Comparison of ENCODE assay signal across 30 cellular contexts in the genomic region with DNA sequence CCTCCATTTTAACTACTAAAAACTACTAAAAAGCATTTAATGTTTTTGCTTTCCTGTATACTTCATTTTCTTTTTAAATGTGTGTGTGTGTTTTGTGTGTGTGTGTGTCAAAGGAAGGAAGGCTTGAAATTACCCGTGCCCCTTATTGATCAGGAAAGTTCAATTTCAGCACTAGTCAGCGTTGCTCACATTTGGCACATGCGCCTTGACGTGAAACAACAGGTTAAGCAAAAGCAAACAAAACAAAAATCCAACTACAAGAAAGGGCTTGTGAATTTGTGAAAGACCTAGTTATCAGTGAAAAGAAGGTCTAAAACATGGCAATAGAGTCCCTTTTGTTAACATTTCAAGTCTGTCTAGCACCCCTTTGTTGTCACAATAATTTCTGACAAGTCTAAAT.
"Had no signal": no experiment of that assay in that cellular context is flagged by ENCODE, and none has a peak within 500 bp of the region (broad histone marks: within the 10 kb centered on the region; RNA-seq: fewer than 3 reads in every experiment).

No MANE protein-coding gene starts in this region.

- H3K4me1 ChIP-seq: Peyer's patch, SJSA1 had no signal

- H3K27ac Mint-ChIP-seq: activated CD4-positive, alpha-beta T cell treated with anti-CD3 and anti-CD28 coated beads for 36 hours; activated CD4-positive, alpha-beta T cell treated with anti-CD3 and anti-CD28 coated beads, Interleukin-2, amount 10 ng/mL, durations not matched to agents 7 days and 5 days; activated CD8-positive, alpha-beta T cell treated with anti-CD3 and anti-CD28 coated beads, Interleukin-2, amount 10 ng/mL, durations not matched to agents 7 days and 5 days; activated naive CD8-positive, alpha-beta T cell treated with anti-CD3 and anti-CD28 coated beads for 36 hours; activated T-cell treated with anti-CD3 and anti-CD28 coated beads, Interleukin-2, amount 50 U/mL, for 24 hours; activated T-helper 1 cell treated with anti-CD3 and anti-CD28 coated beads, Interleukin-12 subunit alpha, Interleukin-12 subunit beta, Interleukin-2, Interleukin-4 antibody, amounts not matched to agents 30 ng/mL and 10 ng/mL and 1 ng/mL, durations not matched to agents 14 hours and 24 hours and 36 hours; T-helper 1 cell treated with Interleukin-12 subunit alpha and Interleukin-12 subunit beta and Interleukin-4 antibody, amounts not matched to agents 30 μg/mL and 1 μg/mL, for 36 hours; T-helper 2 cell treated with Interferon-gamma antibody and Interleukin-4, amounts not matched to agents 5 μg/mL and 100 μg/mL, for 36 hours; WTC11 had no signal

- H3K27me3 Mint-ChIP-seq: activated CD4-positive, alpha-beta T cell treated with anti-CD3 and anti-CD28 coated beads for 36 hours; activated CD4-positive, alpha-beta T cell treated with anti-CD3 and anti-CD28 coated beads, Interleukin-2, amount 10 ng/mL, durations not matched to agents 7 days and 5 days; activated naive CD8-positive, alpha-beta T cell treated with anti-CD3 and anti-CD28 coated beads for 36 hours; activated T-cell treated with anti-CD3 and anti-CD28 coated beads, Interleukin-2, amount 50 U/mL, for 24 hours had no signal

- FAIRE-seq: K562 had no signal

- H3K9ac ChIP-seq: SK-N-SH had no signal

- H3K36me3 ChIP-seq: Peyer's patch, SJSA1 had no signal

- H3K36me3 Mint-ChIP-seq: activated naive CD8-positive, alpha-beta T cell treated with anti-CD3 and anti-CD28 coated beads for 36 hours; WTC11 had no signal

- DNase-seq: activated CD4-positive, alpha-beta T cell treated with anti-CD3 and anti-CD28 coated beads for 36 hours; activated CD4-positive, alpha-beta T cell treated with anti-CD3 and anti-CD28 coated beads, Interleukin-2, amount 10 ng/mL, durations not matched to agents 7 days and 5 days; activated CD4-positive, alpha-beta T cell treated with anti-CD3 and anti-CD28 coated beads, Interleukin-2, amount 50 U/mL, for 48 hours; activated CD8-positive, alpha-beta T cell treated with anti-CD3 and anti-CD28 coated beads, Interleukin-2, amount 10 ng/mL, durations not matched to agents 7 days and 5 days; activated effector memory CD4-positive, alpha-beta T cell treated with Interleukin-2 at 50 U/mL for 16 hours; activated naive CD4-positive, alpha-beta T cell treated with anti-CD3 and anti-CD28 coated beads, Interleukin-2, amount 50 U/mL, for 16 hours; activated naive CD8-positive, alpha-beta T cell treated with anti-CD3 and anti-CD28 coated beads for 36 hours; activated T-cell treated with anti-CD3 and anti-CD28 coated beads, Interleukin-2, amount 50 U/mL, for 24 hours; amniotic stem cell; aorta; NCI-H1105; NCI-H1417 treated with DMSO at 0.1 percent for 48 hours; NCI-H187 treated with DMSO at 0.1 percent for 48 hours; NCI-H2171 treated with DMSO at 0.1 percent for 48 hours; NCI-H2227 treated with DMSO at 0.1 percent for 48 hours; NCI-H446; NCI-H510A treated with DMSO at 0.1 percent for 48 hours; NCI-H526 treated with DMSO at 0.1 percent for 48 hours; NCI-H774; Peyer's patch; RPMI8226; SHP77 treated with DMSO at 0.1 percent for 48 hours; SK-N-SH had no signal

- ATAC-seq: activated CD4-positive, alpha-beta T cell treated with anti-CD3 and anti-CD28 coated beads for 36 hours; activated CD4-positive, CD25-positive, alpha-beta regulatory T cell treated with anti-CD3 and anti-CD28 coated beads, Interleukin-2, amount 50 U/mL, for 24 hours; activated CD8-positive, alpha-beta T cell treated with anti-CD3 and anti-CD28 coated beads, Interleukin-2, amount 10 ng/mL, durations not matched to agents 7 days and 5 days; K562; WTC11 had no signal

- H3K4me3 Mint-ChIP-seq: activated CD4-positive, alpha-beta T cell treated with anti-CD3 and anti-CD28 coated beads for 36 hours; activated CD4-positive, alpha-beta T cell treated with anti-CD3 and anti-CD28 coated beads, Interleukin-2, amount 10 ng/mL, durations not matched to agents 7 days and 5 days; activated CD8-positive, alpha-beta T cell treated with anti-CD3 and anti-CD28 coated beads, Interleukin-2, amount 10 ng/mL, durations not matched to agents 7 days and 5 days; activated naive CD8-positive, alpha-beta T cell treated with anti-CD3 and anti-CD28 coated beads for 36 hours; activated T-cell treated with anti-CD3 and anti-CD28 coated beads, Interleukin-2, amount 50 U/mL, for 24 hours; activated T-helper 1 cell treated with anti-CD3 and anti-CD28 coated beads, Interleukin-12 subunit alpha, Interleukin-12 subunit beta, Interleukin-2, Interleukin-4 antibody, amounts not matched to agents 30 ng/mL and 10 ng/mL and 1 ng/mL, durations not matched to agents 14 hours and 24 hours and 36 hours; T-helper 1 cell treated with Interleukin-12 subunit alpha and Interleukin-12 subunit beta and Interleukin-4 antibody, amounts not matched to agents 30 μg/mL and 1 μg/mL, for 36 hours; T-helper 2 cell treated with Interferon-gamma antibody and Interleukin-4, amounts not matched to agents 5 μg/mL and 100 μg/mL, for 36 hours; WTC11 had no signal

- H3K4me1 Mint-ChIP-seq: activated CD4-positive, alpha-beta T cell treated with anti-CD3 and anti-CD28 coated beads for 36 hours; activated CD4-positive, alpha-beta T cell treated with anti-CD3 and anti-CD28 coated beads, Interleukin-2, amount 10 ng/mL, durations not matched to agents 7 days and 5 days; activated naive CD8-positive, alpha-beta T cell treated with anti-CD3 and anti-CD28 coated beads for 36 hours had no signal

- H3K27ac ChIP-seq: Peyer's patch, SJSA1 had no signal

- H3K9me3 ChIP-seq: Peyer's patch, SJSA1, SK-N-SH had no signal

- H3K9me3 Mint-ChIP-seq: activated CD4-positive, alpha-beta T cell treated with anti-CD3 and anti-CD28 coated beads, Interleukin-2, amount 10 ng/mL, durations not matched to agents 7 days and 5 days; activated T-cell treated with anti-CD3 and anti-CD28 coated beads, Interleukin-2, amount 50 U/mL, for 24 hours; activated T-helper 1 cell treated with anti-CD3 and anti-CD28 coated beads, Interleukin-12 subunit alpha, Interleukin-12 subunit beta, Interleukin-2, Interleukin-4 antibody, amounts not matched to agents 30 ng/mL and 10 ng/mL and 1 ng/mL, durations not matched to agents 14 hours and 24 hours and 36 hours; T-helper 1 cell treated with Interleukin-12 subunit alpha and Interleukin-12 subunit beta and Interleukin-4 antibody, amounts not matched to agents 30 μg/mL and 1 μg/mL, for 36 hours; T-helper 2 cell treated with Interferon-gamma antibody and Interleukin-4, amounts not matched to agents 5 μg/mL and 100 μg/mL, for 36 hours; WTC11 had no signal

- H3K4me2 ChIP-seq: SK-N-SH had no signal

- H3K27me3 ChIP-seq: Peyer's patch had no signal

- H3K4me3 ChIP-seq: K562, Peyer's patch, SJSA1 had no signal
